ENCODE assay signal across 30 cellular contexts in genomic region chr7:69422473-69423102, GRCh38.
DNase-seq lines count a peak whose midpoint lies in the region; ATAC-seq and TF ChIP-seq lines count a peak whose summit lies in the region.
"Had no signal": no experiment of that assay in that cellular context is flagged by ENCODE, and none has a peak within 500 bp of the region (broad histone marks: within the 10 kb centered on the region; RNA-seq: fewer than 3 reads in every experiment).

No MANE protein-coding gene starts in this region.

- no peaks in the 10 kb centered on the region for H3F3A ChIP-seq in MM.1S (ENCODE audit: insufficient read depth, low read length)

- DNase-seq in NCI-H524 treated with DMSO at 0.1 percent for 48 hours (lab: John Stamatoyannopoulos, UW) (peak; percentile 36), chondrocyte (ENCODE audit: low spot score) (no peak), prostate gland (ENCODE audit: low spot score) (peak; percentile 46), MM.1S (no peak)
- no peak for DNase-seq in effector CD8-positive, alpha-beta T cell (lab: John Stamatoyannopoulos, UW)
- DNase-seq: activated CD4-positive, alpha-beta T cell treated with anti-CD3 and anti-CD28 coated beads, Interleukin-2, amount 50 U/mL, for 1 hour; activated CD4-positive, CD25-positive, alpha-beta regulatory T cell; activated CD8-positive, alpha-beta memory T cell treated with anti-CD3 and anti-CD28 coated beads, Interleukin-2, amount 10 ng/mL, durations not matched to agents 7 days and 5 days; activated gamma-delta T cell; activated naive CD8-positive, alpha-beta T cell treated with anti-CD3 and anti-CD28 coated beads, Interleukin-2, amount 10 ng/mL, durations not matched to agents 7 days and 5 days; activated T-cell treated with anti-CD3 and anti-CD28 coated beads, Interleukin-2, amount 50 U/mL, for 4 hours; effector memory CD4-positive, alpha-beta T cell; EL; KBM-7; lower lobe of right lung; naive thymus-derived CD4-positive, alpha-beta T cell; NCI-H1417; NCI-H2081; NCI-H526 treated with DMSO at 0.1 percent for 48 hours; stimulated activated CD4-positive, alpha-beta T cell treated with anti-CD3 and anti-CD28 coated beads, Interleukin-1b, Interleukin-23, amount 100 ng/mL, for 48 hours; stimulated activated naive CD8-positive, alpha-beta T cell treated with anti-CD3 and anti-CD28 coated beads, Interleukin-15, Interleukin-2, amounts not matched to agents 100 U/mL and 50 U/mL, for 24 hours; T1000 had no signal

- H3K36me3 Mint-ChIP-seq in chondrocyte (ENCODE audit: low read depth): no peaks in the 10 kb centered on the region
- H3K36me3 Mint-ChIP-seq: activated CD8-positive, alpha-beta memory T cell treated with anti-CD3 and anti-CD28 coated beads, Interleukin-2, amount 10 ng/mL, durations not matched to agents 7 days and 5 days; activated naive CD8-positive, alpha-beta T cell treated with anti-CD3 and anti-CD28 coated beads, Interleukin-2, amount 10 ng/mL, durations not matched to agents 7 days and 5 days had no signal

- no peak for TF ChIP-seq POLR2A in prostate gland (IDR thresholded peaks at IDR 0.05)

- intact Hi-C loops in prostate gland (cut with DNase I): no loop called here

- H3K27me3 ChIP-seq in BLaER1 treated with 17β-estradiol and CSF1 and Interleukin-3, amounts not matched to agents 10 nM and 100 nM: no peaks in the 10 kb centered on the region
- H3K27me3 ChIP-seq in prostate gland (replicated peaks; ENCODE audit: insufficient read depth) (no peaks in the 10 kb centered on the region), MM.1S (replicated peaks; ENCODE audit: insufficient read depth, low read length) (no peaks in the 10 kb centered on the region)
- H3K27me3 ChIP-seq: ascending aorta had no signal

- no peak overlapping the region for H2AFZ ChIP-seq in MM.1S (ENCODE audit: low read length)
- H2AFZ ChIP-seq: GM23338 had no signal

- TF ChIP-seq CTCF in chondrocyte (IDR thresholded peaks at IDR 0.05) (no peak), prostate gland (IDR thresholded peaks at IDR 0.05) (peak in 1 of 4 experiments; percentile 8), MM.1S (IDR thresholded peaks at IDR 0.05; ENCODE audit: low read length) (no peak)

- H3K4me1 ChIP-seq in BLaER1 treated with 17β-estradiol and CSF1 and Interleukin-3, amounts not matched to agents 10 nM and 100 nM: peaks cover 26 to 72% (median 62%) of the 10 kb centered on the region in 10 experiments
- peaks cover 5% of the 10 kb centered on the region for H3K4me1 ChIP-seq in prostate gland (replicated peaks)
- no peaks in the 10 kb centered on the region for H3K4me1 ChIP-seq in MM.1S (ENCODE audit: low read length)
- H3K4me1 ChIP-seq: lower lobe of right lung had no signal

- no peaks in the 10 kb centered on the region for H3K79me2 ChIP-seq in MM.1S (ENCODE audit: low read length)

- no peaks in the 10 kb centered on the region for H4K20me1 ChIP-seq in BLaER1 treated with 17β-estradiol and CSF1 and Interleukin-3, amounts not matched to agents 10 nM and 100 nM
- no peaks in the 10 kb centered on the region for H4K20me1 ChIP-seq in MM.1S (ENCODE audit: insufficient read depth, low read length)

- peaks cover 5 to 8% (median 7%) of the 10 kb centered on the region in 11 experiments for H3K9me3 ChIP-seq in BLaER1 treated with 17β-estradiol and CSF1 and Interleukin-3, amounts not matched to agents 10 nM and 100 nM (replicated peaks in 1 of 11)
- no peaks in the 10 kb centered on the region for H3K9me3 ChIP-seq in prostate gland
- no peaks in the 10 kb centered on the region for H3K9me3 ChIP-seq in MM.1S (replicated peaks; ENCODE audit: insufficient read depth, low read length)
- H3K9me3 ChIP-seq: ascending aorta, lower lobe of right lung had no signal

- H3K4me3 ChIP-seq in BLaER1 treated with 17β-estradiol and CSF1 and Interleukin-3, amounts not matched to agents 10 nM and 100 nM: no peak overlapping the region
- H3K4me3 ChIP-seq in prostate gland: no peak overlapping the region
- no peak overlapping the region for H3K4me3 ChIP-seq in MM.1S (ENCODE audit: low read length)
- H3K4me3 ChIP-seq: ascending aorta, coronary artery, GM23338, lower lobe of right lung, smooth muscle cell had no signal

- H3K27ac ChIP-seq in BLaER1 treated with 17β-estradiol and CSF1 and Interleukin-3, amounts not matched to agents 10 nM and 100 nM: peak overlapping the region in 6 of 11 experiments; percentile 92 to 97 (median 94); a peak in 11 of 22 replicates
- peak overlapping the region in 1 of 2 donors; percentile 25 for H3K27ac ChIP-seq in prostate gland
- no peak overlapping the region for H3K27ac ChIP-seq in MM.1S (ENCODE audit: low read length)
- H3K27ac ChIP-seq: ascending aorta, epithelial cell of prostate, lower lobe of right lung had no signal

- peak overlapping the region in 7 of 11 experiments; percentile 17 to 78 (median 69); a peak in 12 of 22 replicates for H3K4me2 ChIP-seq in BLaER1 treated with 17β-estradiol and CSF1 and Interleukin-3, amounts not matched to agents 10 nM and 100 nM
- no peak overlapping the region for H3K4me2 ChIP-seq in MM.1S (ENCODE audit: low read depth, low read length)
- H3K4me2 ChIP-seq: GM23338, smooth muscle cell had no signal

- H3K9me2 ChIP-seq in MM.1S (replicated peaks; ENCODE audit: insufficient read depth, low read length): no peaks in the 10 kb centered on the region

- 24% methylated on average over 5 of the region's 5 CpGs for WGBS in prostate gland

- peaks cover 3% of the 10 kb centered on the region for H3K9me3 Mint-ChIP-seq in chondrocyte (ENCODE audit: low read depth)

- peaks cover 7% of the 10 kb centered on the region for H3K27me3 Mint-ChIP-seq in chondrocyte (ENCODE audit: low read depth)
- H3K27me3 Mint-ChIP-seq: activated CD8-positive, alpha-beta memory T cell treated with anti-CD3 and anti-CD28 coated beads, Interleukin-2, amount 10 ng/mL, durations not matched to agents 7 days and 5 days; activated naive CD8-positive, alpha-beta T cell treated with anti-CD3 and anti-CD28 coated beads, Interleukin-2, amount 10 ng/mL, durations not matched to agents 7 days and 5 days; B cell had no signal

- no peak for ATAC-seq in HG02763 (IDR thresholded peaks at IDR 0.05; ENCODE audit: unreplicated experiment)
- ATAC-seq: activated CD8-positive, alpha-beta memory T cell treated with anti-CD3 and anti-CD28 coated beads, Interleukin-2, amount 10 ng/mL, durations not matched to agents 7 days and 5 days; activated T-cell treated with anti-CD3 and anti-CD28 coated beads, Interleukin-2, amount 50 U/mL, for 4 hours; GM23338; lower lobe of right lung; naive thymus-derived CD4-positive, alpha-beta T cell; stimulated activated naive CD8-positive, alpha-beta T cell treated with anti-CD3 and anti-CD28 coated beads, Interleukin-15, Interleukin-2, amounts not matched to agents 100 U/mL and 50 U/mL, for 24 hours had no signal

- no peaks in the 10 kb centered on the region for H3K36me3 ChIP-seq in BLaER1 treated with 17β-estradiol and CSF1 and Interleukin-3, amounts not matched to agents 10 nM and 100 nM
- H3K36me3 ChIP-seq in prostate gland (no peaks in the 10 kb centered on the region), MM.1S (replicated peaks; ENCODE audit: insufficient read depth, low read length) (no peaks in the 10 kb centered on the region)
- H3K36me3 ChIP-seq: ascending aorta, lower lobe of right lung had no signal

- H3K4me1 Mint-ChIP-seq in chondrocyte (ENCODE audit: low read depth): peaks cover 40% of the 10 kb centered on the region
- H3K4me1 Mint-ChIP-seq: activated CD8-positive, alpha-beta memory T cell treated with anti-CD3 and anti-CD28 coated beads, Interleukin-2, amount 10 ng/mL, durations not matched to agents 7 days and 5 days; activated naive CD8-positive, alpha-beta T cell treated with anti-CD3 and anti-CD28 coated beads, Interleukin-2, amount 10 ng/mL, durations not matched to agents 7 days and 5 days; B cell; naive thymus-derived CD4-positive, alpha-beta T cell had no signal

- peak overlapping the region; percentile 88 for H3K27ac Mint-ChIP-seq in chondrocyte (ENCODE audit: unreplicated experiment)
- H3K27ac Mint-ChIP-seq: activated CD8-positive, alpha-beta memory T cell treated with anti-CD3 and anti-CD28 coated beads, Interleukin-2, amount 10 ng/mL, durations not matched to agents 7 days and 5 days; activated naive CD8-positive, alpha-beta T cell treated with anti-CD3 and anti-CD28 coated beads, Interleukin-2, amount 10 ng/mL, durations not matched to agents 7 days and 5 days; B cell; GM23338; naive thymus-derived CD4-positive, alpha-beta T cell had no signal

- peak overlapping the region in 1 of 11 experiments; percentile 19; a peak in 2 of 22 replicates for H3K9ac ChIP-seq in BLaER1 treated with 17β-estradiol and CSF1 and Interleukin-3, amounts not matched to agents 10 nM and 100 nM
- no peak overlapping the region for H3K9ac ChIP-seq in MM.1S (ENCODE audit: low read length)

- H3K4me3 Mint-ChIP-seq in chondrocyte (ENCODE audit: unreplicated experiment): no peak overlapping the region
- H3K4me3 Mint-ChIP-seq: activated CD8-positive, alpha-beta memory T cell treated with anti-CD3 and anti-CD28 coated beads, Interleukin-2, amount 10 ng/mL, durations not matched to agents 7 days and 5 days; activated naive CD8-positive, alpha-beta T cell treated with anti-CD3 and anti-CD28 coated beads, Interleukin-2, amount 10 ng/mL, durations not matched to agents 7 days and 5 days; activated T-cell treated with anti-CD3 and anti-CD28 coated beads, Interleukin-2, amount 50 U/mL, for 4 hours; B cell; GM23338; naive thymus-derived CD4-positive, alpha-beta T cell had no signal

Comparison
In these comparisons a context has a peak if more than half of its experiments do, and no peak if none do; other contexts are left out.
1. DNase-seq: peak in NCI-H524 treated with DMSO at 0.1 percent for 48 hours (single experiment) and prostate gland (single experiment); none in chondrocyte (single experiment), effector CD8-positive, alpha-beta T cell (single experiment) and MM.1S (single experiment).